Comparison of ENCODE assay signal across 19 cellular contexts in the genomic region with DNA sequence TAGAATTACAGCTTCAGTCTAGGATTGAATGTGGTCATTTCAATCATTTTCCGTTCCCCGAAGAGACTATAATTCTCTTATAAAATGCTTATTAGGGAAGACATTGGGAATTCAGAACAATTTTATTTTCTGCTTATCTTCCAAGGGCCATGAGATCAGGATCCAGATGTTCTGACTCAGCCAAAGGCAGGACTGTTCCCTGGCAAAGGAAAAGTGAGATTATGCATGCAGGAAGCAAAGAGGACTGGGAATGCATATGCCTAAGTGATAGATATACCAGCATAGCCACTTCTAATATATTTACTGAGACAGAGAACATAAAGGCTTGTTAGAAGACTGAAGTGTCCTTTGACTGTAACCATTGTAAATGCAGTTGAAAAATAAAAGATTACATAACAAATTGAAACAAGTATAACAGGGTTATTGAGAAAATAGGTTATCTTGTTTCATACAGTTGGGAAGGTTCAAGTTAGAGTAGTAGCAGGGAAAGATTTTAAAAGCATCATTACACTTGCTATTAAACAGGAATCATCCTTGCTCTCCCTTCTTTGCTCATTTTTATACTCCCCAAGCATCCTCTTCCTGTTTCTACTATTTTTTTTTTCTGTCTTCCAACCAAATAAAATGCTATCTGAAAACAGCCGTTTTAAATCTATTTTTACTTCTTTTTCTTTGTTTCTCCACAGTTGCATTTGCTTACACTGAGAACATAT.
DNase-seq lines count a peak whose midpoint lies in the region; ATAC-seq and TF ChIP-seq lines count a peak whose summit lies in the region.
"Had no signal": no experiment of that assay in that cellular context is flagged by ENCODE, and none has a peak within 500 bp of the region (broad histone marks: within the 10 kb centered on the region; RNA-seq: fewer than 3 reads in every experiment).

No MANE protein-coding gene starts in this region.

- no peaks in the 10 kb centered on the region for H3K36me3 Mint-ChIP-seq in mesothelial cell of epicardium
- H3K36me3 Mint-ChIP-seq: naive thymus-derived CD8-positive, alpha-beta T cell had no signal

- H3K4me1 Mint-ChIP-seq in mesothelial cell of epicardium = peaks cover 17% of the 10 kb centered on the region
- H3K4me1 Mint-ChIP-seq: naive thymus-derived CD8-positive, alpha-beta T cell had no signal

- peaks cover 0 to 19% (median 0%) of the 10 kb centered on the region in 3 donors for H3K4me1 ChIP-seq in gastroesophageal sphincter
- H3K4me1 ChIP-seq: A549 had no signal

- H3K4me3 Mint-ChIP-seq in mesothelial cell of epicardium = no peak overlapping the region
- H3K4me3 Mint-ChIP-seq: activated naive CD4-positive, alpha-beta T cell treated with anti-CD3 and anti-CD28 coated beads for 36 hours; HFFc6; naive thymus-derived CD8-positive, alpha-beta T cell had no signal

- H3K36me3 ChIP-seq in SK-N-MC (ENCODE audit: insufficient read depth, low read length) (no peaks in the 10 kb centered on the region), gastroesophageal sphincter (no peaks in the 10 kb centered on the region)
- H3K36me3 ChIP-seq: cardiac muscle cell, thyroid gland had no signal

- no peaks in the 10 kb centered on the region for H3K27me3 Mint-ChIP-seq in mesothelial cell of epicardium (ENCODE audit: low read depth)
- H3K27me3 Mint-ChIP-seq: naive thymus-derived CD8-positive, alpha-beta T cell had no signal

- no peak overlapping the region for H3K9ac ChIP-seq in SK-N-MC (ENCODE audit: insufficient read length)

- TF ChIP-seq POLR2A in gastroesophageal sphincter (IDR thresholded peaks at IDR 0.05) = no peak

- H3K27ac ChIP-seq in SK-N-MC (peak overlapping the region; percentile 10; the same call in 1 of the 2 replicates), gastroesophageal sphincter (peak overlapping the region in 3 of 4 donors; percentile 4 to 42 (median 18))
- H3K27ac ChIP-seq: A549, cardiac muscle cell, thyroid gland had no signal

- ATAC-seq in gastroesophageal sphincter (no peak), HG02970 (IDR thresholded peaks at IDR 0.05; ENCODE audit: low FRiP score, unreplicated experiment) (no peak), GM21576 (IDR thresholded peaks at IDR 0.05; ENCODE audit: unreplicated experiment) (no peak)
- ATAC-seq: A549; naive thymus-derived CD8-positive, alpha-beta T cell; Panc1 had no signal

- H3K9me3 ChIP-seq in SK-N-MC (ENCODE audit: low read depth, low read length) = no peaks in the 10 kb centered on the region
- no peaks in the 10 kb centered on the region for H3K9me3 ChIP-seq in gastroesophageal sphincter
- H3K9me3 ChIP-seq: A549, thyroid gland had no signal

- TF ChIP-seq CTCF in gastroesophageal sphincter (IDR thresholded peaks at IDR 0.05) (no peak), mesothelial cell of epicardium (IDR thresholded peaks at IDR 0.05; ENCODE audit: unreplicated experiment) (no peak)

- peaks cover 10% of the 10 kb centered on the region for H3K9me3 Mint-ChIP-seq in mesothelial cell of epicardium
- H3K9me3 Mint-ChIP-seq: activated naive CD4-positive, alpha-beta T cell treated with anti-CD3 and anti-CD28 coated beads for 36 hours; HFFc6 had no signal

- H3K4me3 ChIP-seq in SK-N-MC = no peak overlapping the region
- H3K4me3 ChIP-seq in gastroesophageal sphincter = no peak overlapping the region
- H3K4me3 ChIP-seq: A549, cardiac muscle cell, thyroid gland had no signal

- no peaks in the 10 kb centered on the region for H3K27me3 ChIP-seq in gastroesophageal sphincter
- H3K27me3 ChIP-seq: cardiac muscle cell, thyroid gland had no signal

- DNase-seq in AG08395 (ENCODE audit: low spot score) = peak; percentile 50
- no peak for DNase-seq in SK-N-MC (ENCODE audit: low read depth, low spot score)
- no peak for DNase-seq in mesothelial cell of epicardium (ENCODE audit: low spot score in 2 of 2, unreplicated experiment in 2 of 2)
- no peak for DNase-seq in DMS114 treated with DMSO at 0.1 percent for 48 hours (lab: John Stamatoyannopoulos, UW; ENCODE audit: unreplicated experiment)
- no peak for DNase-seq in GDM1 (lab: John Stamatoyannopoulos, UW)
- DNase-seq: activated CD4-positive, CD25-positive, alpha-beta regulatory T cell; activated naive CD4-positive, alpha-beta T cell treated with anti-CD3 and anti-CD28 coated beads for 36 hours; HFFc6; Kasumi-1; naive thymus-derived CD8-positive, alpha-beta T cell; NCI-H1694; stimulated activated CD4-positive, alpha-beta T cell treated with anti-CD3 and anti-CD28 coated beads, Interleukin-2, amount 100 ng/mL, for 24 hours; thyroid gland had no signal

- TF ChIP-seq EP300 in gastroesophageal sphincter (IDR thresholded peaks at IDR 0.05) = no peak

- H3K27ac Mint-ChIP-seq in mesothelial cell of epicardium = peak overlapping the region; percentile 55
- H3K27ac Mint-ChIP-seq: activated naive CD4-positive, alpha-beta T cell treated with anti-CD3 and anti-CD28 coated beads for 36 hours; HFFc6; naive thymus-derived CD8-positive, alpha-beta T cell had no signal

- WGBS in gastroesophageal sphincter (ENCODE audit: low coverage in 1 of 2), 2 donors = 22 to 36% methylated on average over 3 of the region's 3 CpGs
